35 cellular contexts compared by ENCODE assay signal in the genomic region with DNA sequence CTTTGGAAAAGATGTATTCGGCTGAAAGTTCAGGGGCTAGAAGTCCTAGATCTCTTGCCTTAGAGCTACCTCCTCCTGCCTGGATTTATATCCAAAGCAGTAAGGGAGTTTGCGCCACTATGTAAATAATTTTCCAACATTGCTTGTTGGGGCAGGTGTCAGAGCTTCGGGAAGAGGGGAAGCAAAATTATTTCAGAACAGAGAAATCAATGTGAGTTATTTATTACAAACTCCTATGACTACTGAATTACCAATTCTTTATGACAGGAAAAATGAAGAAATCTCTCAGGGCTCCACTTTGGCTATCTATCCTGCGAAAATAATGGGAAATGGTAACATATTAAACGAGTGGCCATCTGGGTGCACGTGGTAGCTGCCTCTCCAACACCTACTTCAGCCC. TPM values are rescaled to one million over a fixed set of nuclear protein-coding genes. Genes with fewer than 3 reads are reported as not detected.
"Had no signal": no experiment of that assay in that cellular context is flagged by ENCODE, and none has a peak within 500 bp of the region (broad histone marks: within the 10 kb centered on the region; RNA-seq: fewer than 3 reads in every experiment).

A gene with protein sequence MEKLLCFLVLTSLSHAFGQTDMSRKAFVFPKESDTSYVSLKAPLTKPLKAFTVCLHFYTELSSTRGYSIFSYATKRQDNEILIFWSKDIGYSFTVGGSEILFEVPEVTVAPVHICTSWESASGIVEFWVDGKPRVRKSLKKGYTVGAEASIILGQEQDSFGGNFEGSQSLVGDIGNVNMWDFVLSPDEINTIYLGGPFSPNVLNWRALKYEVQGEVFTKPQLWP (minus strand): TSS at position 61 of the 400 bp plus-strand sequence. CDS start 104 bp downstream, outside the sequence.

- H3K4me3 Mint-ChIP-seq: naive thymus-derived CD4-positive, alpha-beta T cell; natural killer cell; nephron; neural crest cell; stimulated activated memory B cell treated with anti-CD40 and anti-IgM and Interleukin-4, amounts not matched to agents 10 μg/mL and 1 μg/mL and 100 μg/mL, for 72 hours; stimulated activated naive CD8-positive, alpha-beta T cell treated with anti-CD3 and anti-CD28 coated beads, Interleukin-15, amount 100 ng/mL, for 72 hours; type B pancreatic cell had no signal

- H3K27me3 Mint-ChIP-seq: progenitor cell of endocrine pancreas, type B pancreatic cell had no signal

- H3K27ac Mint-ChIP-seq: naive thymus-derived CD4-positive, alpha-beta T cell; natural killer cell; nephron; progenitor cell of endocrine pancreas; stimulated activated memory B cell treated with anti-CD40 and anti-IgM and Interleukin-4, amounts not matched to agents 10 μg/mL and 1 μg/mL and 100 μg/mL, for 72 hours; stimulated activated naive CD8-positive, alpha-beta T cell treated with anti-CD3 and anti-CD28 coated beads, Interleukin-15, amount 100 ng/mL, for 72 hours; type B pancreatic cell had no signal

- H3K27ac ChIP-seq: neutrophil, parathyroid adenoma, psoas muscle, skin epidermis, spleen, suprapubic skin, testis, tibial artery, transverse colon, upper lobe of right lung, uterus had no signal

- H3K4me1 ChIP-seq: parathyroid adenoma, psoas muscle, spleen, suprapubic skin, testis, tibial artery, upper lobe of right lung, uterus had no signal

- H3K36me3 ChIP-seq: neutrophil, spleen, suprapubic skin, tibial artery, transverse colon, upper lobe of right lung, uterus had no signal

- H3K4me3 ChIP-seq: psoas muscle, skin epidermis, smooth muscle cell, spleen, suprapubic skin, testis, tibial artery, transverse colon, upper lobe of right lung, uterus had no signal

- H3K36me3 Mint-ChIP-seq: natural killer cell; stimulated activated memory B cell treated with anti-CD40 and anti-IgM and Interleukin-4, amounts not matched to agents 10 μg/mL and 1 μg/mL and 100 μg/mL, for 72 hours; type B pancreatic cell had no signal

- H3K27me3 ChIP-seq: neutrophil, suprapubic skin, testis, tibial artery, transverse colon, upper lobe of right lung, uterus had no signal

- H3K4me1 Mint-ChIP-seq: naive thymus-derived CD4-positive, alpha-beta T cell; natural killer cell; nephron; neural crest cell; stimulated activated memory B cell treated with anti-CD40 and anti-IgM and Interleukin-4, amounts not matched to agents 10 μg/mL and 1 μg/mL and 100 μg/mL, for 72 hours; stimulated activated naive CD8-positive, alpha-beta T cell treated with anti-CD3 and anti-CD28 coated beads, Interleukin-15, amount 100 ng/mL, for 72 hours had no signal

- H3K9me3 ChIP-seq: neutrophil, psoas muscle, suprapubic skin, testis, upper lobe of right lung, uterus had no signal

- DNase-seq: naive thymus-derived CD4-positive, alpha-beta T cell; natural killer cell; nucleus accumbens; posterior cingulate gyrus; psoas muscle; right cardiac atrium; spleen; stimulated activated CD4-positive, alpha-beta T cell treated with anti-CD3 and anti-CD28 coated beads, Interleukin-12 subunit alpha, Interleukin-12 subunit beta, amount 100 ng/mL, for 4 hours; stimulated activated CD4-positive, alpha-beta T cell treated with anti-CD3 and anti-CD28 coated beads, Interleukin-1b, Interleukin-23, amount 100 ng/mL, for 48 hours; stimulated activated CD4-positive, alpha-beta T cell treated with anti-CD3 and anti-CD28 coated beads, Interleukin-4, amount 100 ng/mL, for 1 hour; stimulated activated CD4-positive, alpha-beta T cell treated with anti-CD3 and anti-CD28 coated beads, Interleukin-4, amount 100 ng/mL, for 4 hours; stimulated activated CD8-positive, alpha-beta memory T cell treated with anti-CD3 and anti-CD28 coated beads, Interleukin-4, amount 100 ng/mL, for 48 hours; stimulated activated naive CD4-positive, alpha-beta T cell; stimulated activated naive CD8-positive, alpha-beta T cell treated with anti-CD3 and anti-CD28 coated beads, Interleukin-15, amount 100 ng/mL, for 72 hours; stimulated activated naive CD8-positive, alpha-beta T cell treated with anti-CD3 and anti-CD28 coated beads, Interleukin-15, Interleukin-2, amounts not matched to agents 100 U/mL and 50 U/mL, for 24 hours; substantia nigra; testis; tibial artery; transverse colon; upper lobe of right lung; uterus had no signal

- ATAC-seq: naive thymus-derived CD4-positive, alpha-beta T cell; natural killer cell; psoas muscle; right cardiac atrium; sciatic nerve; stimulated activated memory B cell treated with anti-CD40 and anti-IgM and Interleukin-4, amounts not matched to agents 10 μg/mL and 1 μg/mL and 100 μg/mL, for 72 hours; stimulated activated naive CD8-positive, alpha-beta T cell treated with anti-CD3 and anti-CD28 coated beads, Interleukin-15, amount 100 ng/mL, for 72 hours; stimulated activated naive CD8-positive, alpha-beta T cell treated with anti-CD3 and anti-CD28 coated beads, Interleukin-15, Interleukin-2, amounts not matched to agents 100 U/mL and 50 U/mL, for 24 hours; upper lobe of right lung had no signal

RNA-seq across cellular contexts. Expression of the gene that starts here (rescaled TPM):
- total RNA-seq: naive thymus-derived CD4-positive, alpha-beta T cell; natural killer cell; neural crest cell; osteocyte; progenitor cell of endocrine pancreas; renal cortical epithelial cell; smooth muscle cell; transverse colon; urinary bladder had no signal
- polyA plus RNA-seq: naive thymus-derived CD4-positive, alpha-beta T cell; smooth muscle cell had no signal
